ENCODE assay signal across 2 cellular contexts in the genomic region with DNA sequence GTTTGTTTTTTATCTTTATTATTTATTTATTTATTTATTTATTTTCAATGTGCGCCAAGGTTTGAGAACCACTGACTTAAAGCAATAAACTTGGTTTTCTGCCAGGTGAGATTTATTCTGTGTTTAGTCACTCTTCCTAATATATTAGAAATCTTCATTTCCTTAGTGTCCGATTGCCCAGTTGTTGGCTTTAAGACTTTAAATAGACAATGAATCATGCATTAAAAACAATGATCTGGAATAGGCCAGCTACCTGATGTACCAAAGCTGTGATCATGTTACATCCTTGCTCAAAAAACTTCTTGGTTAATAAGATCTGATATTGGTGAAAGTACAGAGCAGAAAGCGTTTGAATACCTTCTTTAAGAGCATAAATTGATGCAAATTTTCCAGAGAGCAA.
TF ChIP-seq lines count a peak whose summit lies in the region.

No MANE protein-coding gene starts in this region.

TF ChIP-seq in HCT116, 20 proteins besides CTCF, POLR2A, EP300 and RAD21 (continued from another document):
- TF ChIP-seq JUND (IDR thresholded peaks at IDR 0.05) = peak; percentile 17; the same call in 1 of the 2 replicates
- TF ChIP-seq FOSL1 (IDR thresholded peaks at IDR 0.05; ENCODE audit: low read depth) = peak; percentile 25; the same call in 1 of the 2 replicates
- TF ChIP-seq, protein P1, sequence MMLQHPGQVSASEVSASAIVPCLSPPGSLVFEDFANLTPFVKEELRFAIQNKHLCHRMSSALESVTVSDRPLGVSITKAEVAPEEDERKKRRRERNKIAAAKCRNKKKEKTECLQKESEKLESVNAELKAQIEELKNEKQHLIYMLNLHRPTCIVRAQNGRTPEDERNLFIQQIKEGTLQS (IDR thresholded peaks at IDR 0.05) = no peak

TF ChIP-seq in SK-N-SH, 30 proteins besides CTCF, POLR2A, EP300 and RAD21 (continued from another document):
- TF ChIP-seq RXRA (IDR thresholded peaks at IDR 0.05; ENCODE audit: borderline replicate concordance, low read depth) (peak; percentile 44; the same call in 1 of the 2 replicates), MEF2A (IDR thresholded peaks at IDR 0.05; ENCODE audit: borderline replicate concordance, low read depth) (peak; percentile 95), POLR2AphosphoS5 (IDR thresholded peaks at IDR 0.05; ENCODE audit: low read depth, low read length) (peak; percentile 31; the same call in 1 of the 2 replicates), JUND (IDR thresholded peaks at IDR 0.05) (peak; percentile 62), MXI1 (IDR thresholded peaks at IDR 0.05; ENCODE audit: low read depth, low read length) (no peak), TCF12 (IDR thresholded peaks at IDR 0.05) (peak; percentile 63), FOSL2 (IDR thresholded peaks at IDR 0.05; ENCODE audit: borderline replicate concordance, low read depth) (peak; percentile 81), TAF1 (IDR thresholded peaks at IDR 0.05; ENCODE audit: borderline replicate concordance, low read depth, low read length) (no peak), NFIC (IDR thresholded peaks at IDR 0.05; ENCODE audit: borderline replicate concordance) (peak; percentile 55; the same call in 1 of the 2 replicates)
- TF ChIP-seq, protein P2, sequence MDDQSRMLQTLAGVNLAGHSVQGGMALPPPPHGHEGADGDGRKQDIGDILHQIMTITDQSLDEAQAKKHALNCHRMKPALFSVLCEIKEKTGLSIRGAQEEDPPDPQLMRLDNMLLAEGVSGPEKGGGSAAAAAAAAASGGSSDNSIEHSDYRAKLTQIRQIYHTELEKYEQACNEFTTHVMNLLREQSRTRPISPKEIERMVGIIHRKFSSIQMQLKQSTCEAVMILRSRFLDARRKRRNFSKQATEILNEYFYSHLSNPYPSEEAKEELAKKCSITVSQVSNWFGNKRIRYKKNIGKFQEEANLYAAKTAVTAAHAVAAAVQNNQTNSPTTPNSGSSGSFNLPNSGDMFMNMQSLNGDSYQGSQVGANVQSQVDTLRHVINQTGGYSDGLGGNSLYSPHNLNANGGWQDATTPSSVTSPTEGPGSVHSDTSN (IDR thresholded peaks at IDR 0.05) = peak; percentile 64
- TF ChIP-seq, protein P3, sequence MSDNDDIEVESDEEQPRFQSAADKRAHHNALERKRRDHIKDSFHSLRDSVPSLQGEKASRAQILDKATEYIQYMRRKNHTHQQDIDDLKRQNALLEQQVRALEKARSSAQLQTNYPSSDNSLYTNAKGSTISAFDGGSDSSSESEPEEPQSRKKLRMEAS (IDR thresholded peaks at IDR 0.05; ENCODE audit: low read depth) = no peak
- TF ChIP-seq, protein P4, sequence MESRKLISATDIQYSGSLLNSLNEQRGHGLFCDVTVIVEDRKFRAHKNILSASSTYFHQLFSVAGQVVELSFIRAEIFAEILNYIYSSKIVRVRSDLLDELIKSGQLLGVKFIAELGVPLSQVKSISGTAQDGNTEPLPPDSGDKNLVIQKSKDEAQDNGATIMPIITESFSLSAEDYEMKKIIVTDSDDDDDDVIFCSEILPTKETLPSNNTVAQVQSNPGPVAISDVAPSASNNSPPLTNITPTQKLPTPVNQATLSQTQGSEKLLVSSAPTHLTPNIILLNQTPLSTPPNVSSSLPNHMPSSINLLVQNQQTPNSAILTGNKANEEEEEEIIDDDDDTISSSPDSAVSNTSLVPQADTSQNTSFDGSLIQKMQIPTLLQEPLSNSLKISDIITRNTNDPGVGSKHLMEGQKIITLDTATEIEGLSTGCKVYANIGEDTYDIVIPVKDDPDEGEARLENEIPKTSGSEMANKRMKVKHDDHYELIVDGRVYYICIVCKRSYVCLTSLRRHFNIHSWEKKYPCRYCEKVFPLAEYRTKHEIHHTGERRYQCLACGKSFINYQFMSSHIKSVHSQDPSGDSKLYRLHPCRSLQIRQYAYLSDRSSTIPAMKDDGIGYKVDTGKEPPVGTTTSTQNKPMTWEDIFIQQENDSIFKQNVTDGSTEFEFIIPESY (IDR thresholded peaks at IDR 0.05; ENCODE audit: borderline replicate concordance, low read depth) = peak; percentile 27; the same call in 1 of the 2 replicates
